ENCODE assay signal across 23 cellular contexts in genomic region chr10:119782981-119783664, GRCh38. TPM values are rescaled to one million over a fixed set of nuclear protein-coding genes. Genes with fewer than 3 reads are reported as not detected.
DNase-seq lines count a peak whose midpoint lies in the region; ATAC-seq and TF ChIP-seq lines count a peak whose summit lies in the region.
"Had no signal": no experiment of that assay in that cellular context is flagged by ENCODE, and none has a peak within 500 bp of the region (broad histone marks: within the 10 kb centered on the region; RNA-seq: fewer than 3 reads in every experiment).

No MANE protein-coding gene starts in this region.

- intact Hi-C loops in uterus (cut with DNase I; ENCODE audit: low total_unique reads), result no loop called here

- H3K27me3 ChIP-seq in HL-60 (ENCODE audit: insufficient read depth, poor library complexity, severe bottlenecking) (no peaks in the 10 kb centered on the region), SJSA1 (replicated peaks) (no peaks in the 10 kb centered on the region), uterus (no peaks in the 10 kb centered on the region)

- peak overlapping the region; percentile 91 for H3K27ac ChIP-seq in HL-60 (replicated peaks)
- H3K27ac ChIP-seq in SJSA1, result peak overlapping the region; percentile 90
- no peak overlapping the region for H3K27ac ChIP-seq in uterus
- H3K27ac ChIP-seq: C4-2B, thoracic aorta had no signal

- H3K36me3 Mint-ChIP-seq in memory B cell, result peaks cover 7% of the 10 kb centered on the region

- peaks cover 25% of the 10 kb centered on the region for H3K4me1 Mint-ChIP-seq in memory B cell

- H3K4me3 ChIP-seq in AG10803 (ENCODE audit: low read length) (no peak overlapping the region), HL-60 (replicated peaks; ENCODE audit: insufficient read depth, low read length) (no peak overlapping the region), SJSA1 (no peak overlapping the region), uterus (no peak overlapping the region)
- H3K4me3 ChIP-seq: thoracic aorta had no signal

- TF ChIP-seq CTCF in AG10803 (conservative IDR thresholded peaks at IDR 0.05; ENCODE audit: low read length), result no peak
- no peak for TF ChIP-seq CTCF in HL-60 (IDR thresholded peaks at IDR 0.05; ENCODE audit: insufficient read depth, low read length)
- TF ChIP-seq CTCF in uterus (IDR thresholded peaks at IDR 0.05), result no peak

- no peaks in the 10 kb centered on the region for H3K36me3 ChIP-seq in SJSA1
- no peaks in the 10 kb centered on the region for H3K36me3 ChIP-seq in uterus
- H3K36me3 ChIP-seq: thoracic aorta had no signal

- no peaks in the 10 kb centered on the region for H3K9me3 ChIP-seq in SJSA1 (replicated peaks)
- no peaks in the 10 kb centered on the region for H3K9me3 ChIP-seq in uterus
- H3K9me3 ChIP-seq: thoracic aorta had no signal

- no peaks in the 10 kb centered on the region for H3K9me3 Mint-ChIP-seq in memory B cell
- H3K9me3 Mint-ChIP-seq: mesothelial cell of epicardium; stimulated activated naive CD8-positive, alpha-beta T cell treated with anti-CD3 and anti-CD28 coated beads, Interleukin-15, Interleukin-2, amounts not matched to agents 100 ng/mL and 50 ng/mL, for 24 hours had no signal

- no peaks in the 10 kb centered on the region for H3K27me3 Mint-ChIP-seq in memory B cell
- H3K27me3 Mint-ChIP-seq: activated CD4-positive, alpha-beta T cell treated with anti-CD3 and anti-CD28 coated beads for 36 hours; naive thymus-derived CD8-positive, alpha-beta T cell; stimulated activated naive CD8-positive, alpha-beta T cell treated with anti-CD3 and anti-CD28 coated beads, Interleukin-15, Interleukin-2, amounts not matched to agents 100 ng/mL and 50 ng/mL, for 24 hours had no signal

- TF ChIP-seq POLR2A in uterus (IDR thresholded peaks at IDR 0.05), result no peak

- H3K4me1 ChIP-seq in SJSA1 (replicated peaks), result peaks cover 68% of the 10 kb centered on the region
- no peaks in the 10 kb centered on the region for H3K4me1 ChIP-seq in uterus

- DNase-seq in AG10803 (ENCODE audit: low read depth) (peak; percentile 59), HL-60 (ENCODE audit: low read depth in 1 of 2, low spot score in 1 of 2) (no peak), SJSA1 (ENCODE audit: low read depth in 1 of 2, low spot score in 2 of 2) (no peak), memory B cell (ENCODE audit: low spot score in 2 of 2) (no peak), uterus (no peak), Ammon's horn (ENCODE audit: low spot score) (no peak), HuH-7 (ENCODE audit: low spot score) (no peak)
- DNase-seq in activated CD4-positive, alpha-beta T cell treated with anti-CD3 and anti-CD28 coated beads for 4 hours, result no peak
- DNase-seq: activated CD4-positive, alpha-beta T cell treated with anti-CD3 and anti-CD28 coated beads for 36 hours; activated effector memory CD4-positive, alpha-beta T cell treated with Interleukin-2 at 50 U/mL for 16 hours; activated T-cell treated with anti-CD3 and anti-CD28 coated beads for 4 hours; Calu3; DND-41; naive thymus-derived CD8-positive, alpha-beta T cell; NCI-H1105 treated with DMSO at 0.1 percent for 48 hours; NCI-H2029 treated with DMSO at 0.1 percent for 48 hours; NCI-H526 treated with DMSO at 0.1 percent for 48 hours; occipital lobe had no signal

- H3K4me3 Mint-ChIP-seq in memory B cell, result peak overlapping the region; percentile 5
- H3K4me3 Mint-ChIP-seq: activated CD4-positive, alpha-beta T cell treated with anti-CD3 and anti-CD28 coated beads for 36 hours; mesothelial cell of epicardium had no signal

- no peak for ATAC-seq in memory B cell (ENCODE audit: low read depth)
- ATAC-seq: activated CD4-positive, alpha-beta T cell treated with anti-CD3 and anti-CD28 coated beads for 36 hours; naive thymus-derived CD8-positive, alpha-beta T cell; SK-N-SH treated with all-trans-retinoic acid at 6 μM for 48 hours had no signal

- H3K27ac Mint-ChIP-seq in memory B cell, result peak overlapping the region; percentile 67
- H3K27ac Mint-ChIP-seq: activated CD4-positive, alpha-beta T cell treated with anti-CD3 and anti-CD28 coated beads for 36 hours; mesothelial cell of epicardium; stimulated activated naive CD8-positive, alpha-beta T cell treated with anti-CD3 and anti-CD28 coated beads, Interleukin-15, Interleukin-2, amounts not matched to agents 100 ng/mL and 50 ng/mL, for 24 hours had no signal

RNA-seq across cellular contexts. Expression of gene INPP5F, which starts 57.3 kb away (rescaled TPM):
- total RNA-seq in SJSA1 (2014; rRNA removed; shearing (Covaris generic)), result 39.9 and 46.3 TPM in 2 replicates
- 10 to 100 TPM; 14.3 to 67.3 (median 27.8) TPM for total RNA-seq in uterus

Comparison
In these comparisons a context has a peak if more than half of its experiments do, and no peak if none do; other contexts are left out.
1. H3K27ac ChIP-seq: peak in HL-60 (single experiment) and SJSA1 (single experiment); none in uterus (0 of 2).